In genomic region chr13:77952737-77953136, GRCh38 we compare ENCODE assay signal across 27 cellular contexts. TPM values are rescaled to one million over a fixed set of nuclear protein-coding genes. Genes with fewer than 3 reads are reported as not detected.
"Had no signal": no experiment of that assay in that cellular context is flagged by ENCODE, and none has a peak within 500 bp of the region (broad histone marks: within the 10 kb centered on the region; RNA-seq: fewer than 3 reads in every experiment).

No MANE protein-coding gene starts in this region.

- H3K27me3 ChIP-seq: neutrophil, ovary, upper lobe of right lung had no signal

- H3K4me1 ChIP-seq: prostate gland, upper lobe of right lung had no signal

- H3K27ac Mint-ChIP-seq: activated CD8-positive, alpha-beta T cell treated with anti-CD3 and anti-CD28 coated beads, Interleukin-2, amount 10 ng/mL, durations not matched to agents 7 days and 5 days; activated naive CD8-positive, alpha-beta T cell treated with anti-CD3 and anti-CD28 coated beads, Interleukin-2, amount 50 U/mL, for 24 hours; activated T-helper 1 cell treated with anti-CD3 and anti-CD28 coated beads, Interleukin-12 subunit alpha, Interleukin-12 subunit beta, Interleukin-2, Interleukin-4 antibody, amounts not matched to agents 30 ng/mL and 10 ng/mL and 1 ng/mL, durations not matched to agents 14 hours and 24 hours and 36 hours; dendritic cell treated with granulocyte-macrophage colony-stimulating factor and Interleukin-4, amounts not matched to agents 40 ng/mL and 50 ng/mL, for 4 days; memory B cell; naive thymus-derived CD4-positive, alpha-beta T cell had no signal

- H3K9me3 ChIP-seq: neutrophil, ovary, prostate gland, upper lobe of right lung had no signal

- FAIRE-seq: keratinocyte had no signal

- H3K4me3 ChIP-seq: ovary, prostate gland, upper lobe of right lung had no signal

- H3K36me3 Mint-ChIP-seq: brain; memory B cell; naive thymus-derived CD4-positive, alpha-beta T cell had no signal

- H3K4me3 Mint-ChIP-seq: activated CD8-positive, alpha-beta T cell treated with anti-CD3 and anti-CD28 coated beads, Interleukin-2, amount 10 ng/mL, durations not matched to agents 7 days and 5 days; activated naive CD8-positive, alpha-beta T cell treated with anti-CD3 and anti-CD28 coated beads, Interleukin-2, amount 50 U/mL, for 24 hours; activated T-helper 1 cell treated with anti-CD3 and anti-CD28 coated beads, Interleukin-12 subunit alpha, Interleukin-12 subunit beta, Interleukin-2, Interleukin-4 antibody, amounts not matched to agents 30 ng/mL and 10 ng/mL and 1 ng/mL, durations not matched to agents 14 hours and 24 hours and 36 hours; brain; dendritic cell treated with granulocyte-macrophage colony-stimulating factor and Interleukin-4, amounts not matched to agents 40 ng/mL and 50 ng/mL, for 4 days; memory B cell; naive thymus-derived CD4-positive, alpha-beta T cell had no signal

- DNase-seq: activated CD4-positive, alpha-beta T cell treated with anti-CD3 and anti-CD28 coated beads for 1 hour; activated CD4-positive, alpha-beta T cell treated with anti-CD3 and anti-CD28 coated beads, Interleukin-2, amount 50 U/mL, for 1 hour; activated CD8-positive, alpha-beta T cell treated with anti-CD3 and anti-CD28 coated beads, Interleukin-2, amount 10 ng/mL, durations not matched to agents 7 days and 5 days; activated gamma-delta T cell; activated naive CD4-positive, alpha-beta T cell treated with anti-CD3 and anti-CD28 coated beads, Interleukin-2, amount 50 U/mL, for 16 hours; activated naive CD8-positive, alpha-beta T cell treated with anti-CD3 and anti-CD28 coated beads, Interleukin-2, amount 50 U/mL, for 24 hours; aorta; caudate nucleus; effector CD8-positive, alpha-beta T cell; hippocampal formation; left colon; naive thymus-derived CD4-positive, alpha-beta T cell; ovary; stimulated activated CD4-positive, alpha-beta T cell treated with anti-CD3 and anti-CD28 coated beads, Interleukin-12 subunit alpha, Interleukin-12 subunit beta, amount 100 ng/mL, for 4 hours; stimulated activated CD4-positive, alpha-beta T cell treated with anti-CD3 and anti-CD28 coated beads, Interleukin-4, amount 100 ng/mL, for 4 hours; stimulated activated naive CD8-positive, alpha-beta T cell treated with anti-CD3 and anti-CD28 coated beads, Interleukin-15, Interleukin-2, amounts not matched to agents 100 U/mL and 50 U/mL, for 24 hours; upper lobe of right lung had no signal

- H3K27me3 Mint-ChIP-seq: brain; dendritic cell treated with granulocyte-macrophage colony-stimulating factor and Interleukin-4, amounts not matched to agents 40 ng/mL and 50 ng/mL, for 4 days had no signal

- H3K9me3 Mint-ChIP-seq: activated naive CD8-positive, alpha-beta T cell treated with anti-CD3 and anti-CD28 coated beads, Interleukin-2, amount 50 U/mL, for 24 hours; activated T-helper 1 cell treated with anti-CD3 and anti-CD28 coated beads, Interleukin-12 subunit alpha, Interleukin-12 subunit beta, Interleukin-2, Interleukin-4 antibody, amounts not matched to agents 30 ng/mL and 10 ng/mL and 1 ng/mL, durations not matched to agents 14 hours and 24 hours and 36 hours; dendritic cell treated with granulocyte-macrophage colony-stimulating factor and Interleukin-4, amounts not matched to agents 40 ng/mL and 50 ng/mL, for 4 days had no signal

- H3K27ac ChIP-seq: neutrophil, ovary, prostate gland, upper lobe of right lung, VCaP had no signal

- H3K4me1 Mint-ChIP-seq: activated naive CD8-positive, alpha-beta T cell treated with anti-CD3 and anti-CD28 coated beads, Interleukin-2, amount 50 U/mL, for 24 hours; brain; memory B cell; naive thymus-derived CD4-positive, alpha-beta T cell had no signal

- ATAC-seq: activated CD8-positive, alpha-beta T cell treated with anti-CD3 and anti-CD28 coated beads, Interleukin-2, amount 10 ng/mL, durations not matched to agents 7 days and 5 days; activated naive CD8-positive, alpha-beta T cell treated with anti-CD3 and anti-CD28 coated beads, Interleukin-2, amount 50 U/mL, for 24 hours; esophagus mucosa; left colon; naive thymus-derived CD4-positive, alpha-beta T cell; stimulated activated naive CD8-positive, alpha-beta T cell treated with anti-CD3 and anti-CD28 coated beads, Interleukin-15, Interleukin-2, amounts not matched to agents 100 U/mL and 50 U/mL, for 24 hours; upper lobe of right lung had no signal

- H3K36me3 ChIP-seq: neutrophil, ovary, prostate gland, upper lobe of right lung had no signal

RNA-seq across cellular contexts. Expression of gene EDNRB, which starts 34.1 kb away (rescaled TPM):
- total RNA-seq: activated CD8-positive, alpha-beta T cell treated with anti-CD3 and anti-CD28 coated beads, Interleukin-2, amount 10 ng/mL, durations not matched to agents 7 days and 5 days; activated T-helper 1 cell treated with anti-CD3 and anti-CD28 coated beads, Interleukin-12 subunit alpha, Interleukin-12 subunit beta, Interleukin-2, Interleukin-4 antibody, amounts not matched to agents 30 ng/mL and 10 ng/mL and 1 ng/mL, durations not matched to agents 14 hours and 24 hours and 36 hours; T-helper 2 cell treated with Interferon-gamma antibody and Interleukin-4, amounts not matched to agents 100 ng/mL and 5 ng/mL, for 36 hours had no signal
- polyA plus RNA-seq: naive thymus-derived CD4-positive, alpha-beta T cell had no signal
